In genomic region chr11:77126861-77127673, GRCh38 we compare ENCODE assay signal across 8 cellular contexts. TPM values are rescaled to one million over a fixed set of nuclear protein-coding genes. Genes with fewer than 3 reads are reported as not detected.
DNase-seq lines count a peak whose midpoint lies in the region; ATAC-seq and TF ChIP-seq lines count a peak whose summit lies in the region.

No MANE protein-coding gene starts in this region.

- no peak overlapping the region for H3K9ac ChIP-seq in fibroblast of lung (ENCODE audit: insufficient read depth, low read length)

- peaks cover 2% of the 10 kb centered on the region for H3K36me3 ChIP-seq in fibroblast of lung (ENCODE audit: control insufficient read depth, insufficient read depth, low read length)

- no peak overlapping the region for H3K27ac Mint-ChIP-seq in natural killer cell treated with Interleukin-12 subunit alpha and Interleukin-12 subunit beta and Interleukin-15 and Interleukin-18, amount 100 ng/mL, for 72 hours
- H3K27ac Mint-ChIP-seq in stimulated activated naive CD8-positive, alpha-beta T cell treated with anti-CD3 and anti-CD28 coated beads, Interleukin-15, amount 100 ng/mL, for 72 hours: peak overlapping the region in 1 of 2 donors; percentile 5

- TF ChIP-seq CTCF in AG09319 (IDR thresholded peaks at IDR 0.05; ENCODE audit: low read depth, low read length): peak; percentile 100
- TF ChIP-seq CTCF in fibroblast of lung (conservative IDR thresholded peaks at IDR 0.05 in 1 of 2, IDR thresholded peaks at IDR 0.05 in 1 of 2; ENCODE audit: low read depth in 1 of 2, low read length in 2 of 2): peak; percentile 95 to 99

- H3K36me3 Mint-ChIP-seq in activated T-cell treated with anti-CD3 and anti-CD28 coated beads, Interleukin-2, amount 50 U/mL, for 4 hours (ENCODE audit: insufficient read depth): no peaks in the 10 kb centered on the region
- no peaks in the 10 kb centered on the region for H3K36me3 Mint-ChIP-seq in natural killer cell treated with Interleukin-12 subunit alpha and Interleukin-12 subunit beta and Interleukin-15 and Interleukin-18, amount 100 ng/mL, for 72 hours

- H3K79me2 ChIP-seq in fibroblast of lung (ENCODE audit: control insufficient read depth, insufficient read depth, low read length): no peaks in the 10 kb centered on the region

- no peaks in the 10 kb centered on the region for H3K9me3 ChIP-seq in fibroblast of lung (ENCODE audit: control insufficient read depth, insufficient read depth, low read depth, low read length)

- H3K27me3 ChIP-seq in fibroblast of lung (ENCODE audit: control insufficient read depth, insufficient read depth, low read length): no peaks in the 10 kb centered on the region

- peak overlapping the region; percentile 61 for H3K4me3 Mint-ChIP-seq in activated T-cell treated with anti-CD3 and anti-CD28 coated beads, Interleukin-2, amount 50 U/mL, for 4 hours
- no peak overlapping the region for H3K4me3 Mint-ChIP-seq in natural killer cell treated with Interleukin-12 subunit alpha and Interleukin-12 subunit beta and Interleukin-15 and Interleukin-18, amount 100 ng/mL, for 72 hours
- peak overlapping the region; percentile 69 to 81 for H3K4me3 Mint-ChIP-seq in stimulated activated naive CD8-positive, alpha-beta T cell treated with anti-CD3 and anti-CD28 coated beads, Interleukin-15, amount 100 ng/mL, for 72 hours

- H3K27ac ChIP-seq in fibroblast of lung (ENCODE audit: insufficient read depth, low read length): no peak overlapping the region

- no peaks in the 10 kb centered on the region for H3K9me3 Mint-ChIP-seq in activated T-cell treated with anti-CD3 and anti-CD28 coated beads, Interleukin-2, amount 50 U/mL, for 4 hours
- H3K9me3 Mint-ChIP-seq in natural killer cell treated with Interleukin-12 subunit alpha and Interleukin-12 subunit beta and Interleukin-15 and Interleukin-18, amount 100 ng/mL, for 72 hours: no peaks in the 10 kb centered on the region
- H3K9me3 Mint-ChIP-seq in stimulated activated naive CD8-positive, alpha-beta T cell treated with anti-CD3 and anti-CD28 coated beads, Interleukin-15, amount 100 ng/mL, for 72 hours: no peaks in the 10 kb centered on the region

- H3K4me2 ChIP-seq in fibroblast of lung (ENCODE audit: extremely low read depth, insufficient read depth, low read length): peak overlapping the region; percentile 87

- peaks cover 5% of the 10 kb centered on the region for H3K4me1 Mint-ChIP-seq in activated T-cell treated with anti-CD3 and anti-CD28 coated beads, Interleukin-2, amount 50 U/mL, for 4 hours (ENCODE audit: low read depth)
- no peaks in the 10 kb centered on the region for H3K4me1 Mint-ChIP-seq in natural killer cell treated with Interleukin-12 subunit alpha and Interleukin-12 subunit beta and Interleukin-15 and Interleukin-18, amount 100 ng/mL, for 72 hours (ENCODE audit: low read depth in 2 of 2)
- peaks cover 24% of the 10 kb centered on the region for H3K4me1 Mint-ChIP-seq in stimulated activated naive CD8-positive, alpha-beta T cell treated with anti-CD3 and anti-CD28 coated beads, Interleukin-15, amount 100 ng/mL, for 72 hours

- H4K20me1 ChIP-seq in fibroblast of lung (ENCODE audit: control insufficient read depth, extremely low read depth, insufficient read depth, low read length): no peaks in the 10 kb centered on the region

- H3K27me3 Mint-ChIP-seq in activated T-cell treated with anti-CD3 and anti-CD28 coated beads, Interleukin-2, amount 50 U/mL, for 4 hours (ENCODE audit: low read depth): peaks cover 3% of the 10 kb centered on the region
- H3K27me3 Mint-ChIP-seq in natural killer cell treated with Interleukin-12 subunit alpha and Interleukin-12 subunit beta and Interleukin-15 and Interleukin-18, amount 100 ng/mL, for 72 hours: peaks cover 0 to 11% of the 10 kb centered on the region in 2 donors
- peaks cover 29% of the 10 kb centered on the region for H3K27me3 Mint-ChIP-seq in stimulated activated naive CD8-positive, alpha-beta T cell treated with anti-CD3 and anti-CD28 coated beads, Interleukin-15, amount 100 ng/mL, for 72 hours

- DNase-seq in AG09319 (ENCODE audit: extremely low read depth, low read depth) (no peak), NOMO-1 treated with dmso at 0.1 percent for 144 hours (lab: John Stamatoyannopoulos, UW; ENCODE audit: unreplicated experiment) (peak; percentile 14), fibroblast of lung (ENCODE audit: low read depth in 2 of 2) (peak in 1 of 2 donors; percentile 47)
- DNase-seq in activated T-cell treated with anti-CD3 and anti-CD28 coated beads, Interleukin-2, amount 50 U/mL, for 4 hours: peak; percentile 54
- DNase-seq in natural killer cell treated with Interleukin-12 subunit alpha and Interleukin-12 subunit beta and Interleukin-15 and Interleukin-18, amount 100 ng/mL, for 72 hours (ENCODE audit: low spot score): peak; percentile 67
- peak; percentile 59 to 69 for DNase-seq in stimulated activated naive CD8-positive, alpha-beta T cell treated with anti-CD3 and anti-CD28 coated beads, Interleukin-15, amount 100 ng/mL, for 72 hours

- peak overlapping the region; percentile 8 to 58 (median 30) for H3K4me3 ChIP-seq in fibroblast of lung (replicated peaks in 1 of 4; ENCODE audit: control extremely low read depth in 1 of 4, insufficient read depth in 1 of 4, low read depth in 3 of 4, low read length in 4 of 4)

- peaks cover 5% of the 10 kb centered on the region for H3K4me1 ChIP-seq in fibroblast of lung (ENCODE audit: control insufficient read depth, extremely low read depth, insufficient read depth, low read length)

- ATAC-seq in GM19351 (IDR thresholded peaks at IDR 0.05; ENCODE audit: unreplicated experiment) (peak; percentile 66), GM18867 (IDR thresholded peaks at IDR 0.05; ENCODE audit: unreplicated experiment) (no peak)
- peak; percentile 72 to 80 for ATAC-seq in activated T-cell treated with anti-CD3 and anti-CD28 coated beads, Interleukin-2, amount 50 U/mL, for 4 hours
- peak; percentile 56 to 76 for ATAC-seq in natural killer cell treated with Interleukin-12 subunit alpha and Interleukin-12 subunit beta and Interleukin-15 and Interleukin-18, amount 100 ng/mL, for 72 hours
- peak; percentile 77 for ATAC-seq in stimulated activated naive CD8-positive, alpha-beta T cell treated with anti-CD3 and anti-CD28 coated beads, Interleukin-15, amount 100 ng/mL, for 72 hours

- H2AFZ ChIP-seq in fibroblast of lung (ENCODE audit: low read length): peak overlapping the region; percentile 21

RNA-seq across cellular contexts. Expression of gene MYO7A, which starts 1.0 kb away (rescaled TPM):
- total RNA-seq in activated T-cell treated with anti-CD3 and anti-CD28 coated beads, Interleukin-2, amount 50 U/mL, for 4 hours: under 1 TPM in 1 of 3 donors, not detected in 2; 0.14 TPM
- 0.26 and 0.33 TPM in 2 replicates for total RNA-seq in fibroblast of lung
- 0.01 and 0.05 TPM in 2 replicates for polyA plus RNA-seq in fibroblast of lung
- polyA plus RNA-seq in fibroblast of lung (2012): 0.06 and 0.07 TPM in 2 replicates
- not detected in 2 replicates for polyA minus RNA-seq in fibroblast of lung (ENCODE audit: low replicate concordance)
- under 1 TPM in 1 of 2 donors, not detected in 1; 0.05 TPM for total RNA-seq in natural killer cell treated with Interleukin-12 subunit alpha and Interleukin-12 subunit beta and Interleukin-15 and Interleukin-18, amount 100 ng/mL, for 72 hours

RNA-seq across cellular contexts. Expression of gene OMP, which starts 24.4 kb away (rescaled TPM):
- not detected for total RNA-seq in activated T-cell treated with anti-CD3 and anti-CD28 coated beads, Interleukin-2, amount 50 U/mL, for 4 hours
- total RNA-seq in fibroblast of lung: 0.51 and 0.83 TPM in 2 replicates
- not detected in 2 replicates for polyA plus RNA-seq in fibroblast of lung
- not detected in 2 replicates for polyA plus RNA-seq in fibroblast of lung (2012)
- polyA minus RNA-seq in fibroblast of lung (ENCODE audit: low replicate concordance): not detected in 2 replicates
- not detected for total RNA-seq in natural killer cell treated with Interleukin-12 subunit alpha and Interleukin-12 subunit beta and Interleukin-15 and Interleukin-18, amount 100 ng/mL, for 72 hours
